Comparison of ENCODE assay signal across 26 cellular contexts in genomic region chr14:105913861-105914260, GRCh38.
"Had no signal": no experiment of that assay in that cellular context is flagged by ENCODE, and none has a peak within 500 bp of the region (broad histone marks: within the 10 kb centered on the region; RNA-seq: fewer than 3 reads in every experiment).

No MANE protein-coding gene starts in this region.

- H3K4me3 ChIP-seq: breast epithelium, right lobe of liver, upper lobe of left lung, vagina had no signal

- H3K36me3 ChIP-seq: breast epithelium, right lobe of liver, upper lobe of left lung, vagina had no signal

- ATAC-seq: activated CD8-positive, alpha-beta T cell treated with anti-CD3 and anti-CD28 coated beads for 36 hours; activated naive CD8-positive, alpha-beta T cell treated with anti-CD3 and anti-CD28 coated beads, Interleukin-2, amount 50 U/mL, for 24 hours; activated T-cell treated with anti-CD3 and anti-CD28 coated beads, Interleukin-2, amount 50 U/mL, for 72 hours; naive thymus-derived CD8-positive, alpha-beta T cell; right lobe of liver; SK-N-SH treated with all-trans-retinoic acid at 6 μM for 48 hours; stimulated activated naive CD8-positive, alpha-beta T cell treated with anti-CD3 and anti-CD28 coated beads, Interleukin-15, amount 100 ng/mL, for 72 hours; T-helper 17 cell; WTC11 had no signal

- H3K27ac ChIP-seq: breast epithelium, parathyroid adenoma, right lobe of liver, upper lobe of left lung, vagina had no signal

- H3K9me3 ChIP-seq: right lobe of liver, upper lobe of left lung, vagina had no signal

- H3K27ac Mint-ChIP-seq: activated CD8-positive, alpha-beta T cell treated with anti-CD3 and anti-CD28 coated beads for 36 hours; activated naive CD4-positive, alpha-beta T cell treated with anti-CD3 and anti-CD28 coated beads for 36 hours; activated naive CD8-positive, alpha-beta T cell treated with anti-CD3 and anti-CD28 coated beads, Interleukin-2, amount 50 U/mL, for 24 hours; activated T-cell treated with anti-CD3 and anti-CD28 coated beads, Interleukin-2, amount 50 U/mL, for 72 hours; naive thymus-derived CD8-positive, alpha-beta T cell; stimulated activated naive CD8-positive, alpha-beta T cell treated with anti-CD3 and anti-CD28 coated beads, Interleukin-15, amount 100 ng/mL, for 72 hours; T-helper 17 cell; WTC11 had no signal

- H3K4me1 Mint-ChIP-seq: central memory CD8-positive, alpha-beta T cell; neural crest cell; T-helper 17 cell; WTC11 had no signal

- H3K9me3 Mint-ChIP-seq: activated CD8-positive, alpha-beta T cell treated with anti-CD3 and anti-CD28 coated beads for 36 hours; activated naive CD8-positive, alpha-beta T cell treated with anti-CD3 and anti-CD28 coated beads, Interleukin-2, amount 50 U/mL, for 24 hours; activated T-cell treated with anti-CD3 and anti-CD28 coated beads, Interleukin-2, amount 50 U/mL, for 72 hours; central memory CD8-positive, alpha-beta T cell had no signal

- H3K27me3 ChIP-seq: breast epithelium, right lobe of liver, upper lobe of left lung, vagina had no signal

- H3K4me3 Mint-ChIP-seq: activated CD8-positive, alpha-beta T cell treated with anti-CD3 and anti-CD28 coated beads for 36 hours; activated naive CD4-positive, alpha-beta T cell treated with anti-CD3 and anti-CD28 coated beads for 36 hours; activated naive CD8-positive, alpha-beta T cell treated with anti-CD3 and anti-CD28 coated beads, Interleukin-2, amount 50 U/mL, for 24 hours; activated T-cell treated with anti-CD3 and anti-CD28 coated beads, Interleukin-2, amount 50 U/mL, for 72 hours; central memory CD8-positive, alpha-beta T cell; naive thymus-derived CD8-positive, alpha-beta T cell; neural crest cell; stimulated activated naive CD8-positive, alpha-beta T cell treated with anti-CD3 and anti-CD28 coated beads, Interleukin-15, amount 100 ng/mL, for 72 hours; T-helper 17 cell; WTC11 had no signal

- H3K4me1 ChIP-seq: breast epithelium, parathyroid adenoma, right lobe of liver, upper lobe of left lung, vagina had no signal

- DNase-seq: activated CD4-positive, alpha-beta T cell treated with anti-CD3 and anti-CD28 coated beads, Interleukin-2, amount 50 U/mL, for 1 hour; activated CD8-positive, alpha-beta T cell treated with anti-CD3 and anti-CD28 coated beads for 36 hours; activated naive CD4-positive, alpha-beta T cell treated with anti-CD3 and anti-CD28 coated beads for 36 hours; activated naive CD8-positive, alpha-beta T cell treated with anti-CD3 and anti-CD28 coated beads, Interleukin-2, amount 50 U/mL, for 24 hours; activated T-cell treated with anti-CD3 and anti-CD28 coated beads, Interleukin-2, amount 50 U/mL, for 72 hours; amygdala; dermis blood vessel endothelial cell; effector CD4-positive, alpha-beta T cell; mesenchymal stem cell; nucleus accumbens; stimulated activated CD4-positive, alpha-beta T cell treated with anti-CD3 and anti-CD28 coated beads, Interleukin-12 subunit alpha, Interleukin-12 subunit beta, amount 100 ng/mL, for 4 hours; stimulated activated CD4-positive, alpha-beta T cell treated with anti-CD3 and anti-CD28 coated beads, Interleukin-4, amount 100 ng/mL, for 1 hour; stimulated activated naive CD8-positive, alpha-beta T cell treated with anti-CD3 and anti-CD28 coated beads, Interleukin-15, amount 100 ng/mL, for 72 hours; substantia nigra; T-helper 17 cell; T1000 had no signal
